10 cellular contexts compared by ENCODE assay signal in the genomic region with DNA sequence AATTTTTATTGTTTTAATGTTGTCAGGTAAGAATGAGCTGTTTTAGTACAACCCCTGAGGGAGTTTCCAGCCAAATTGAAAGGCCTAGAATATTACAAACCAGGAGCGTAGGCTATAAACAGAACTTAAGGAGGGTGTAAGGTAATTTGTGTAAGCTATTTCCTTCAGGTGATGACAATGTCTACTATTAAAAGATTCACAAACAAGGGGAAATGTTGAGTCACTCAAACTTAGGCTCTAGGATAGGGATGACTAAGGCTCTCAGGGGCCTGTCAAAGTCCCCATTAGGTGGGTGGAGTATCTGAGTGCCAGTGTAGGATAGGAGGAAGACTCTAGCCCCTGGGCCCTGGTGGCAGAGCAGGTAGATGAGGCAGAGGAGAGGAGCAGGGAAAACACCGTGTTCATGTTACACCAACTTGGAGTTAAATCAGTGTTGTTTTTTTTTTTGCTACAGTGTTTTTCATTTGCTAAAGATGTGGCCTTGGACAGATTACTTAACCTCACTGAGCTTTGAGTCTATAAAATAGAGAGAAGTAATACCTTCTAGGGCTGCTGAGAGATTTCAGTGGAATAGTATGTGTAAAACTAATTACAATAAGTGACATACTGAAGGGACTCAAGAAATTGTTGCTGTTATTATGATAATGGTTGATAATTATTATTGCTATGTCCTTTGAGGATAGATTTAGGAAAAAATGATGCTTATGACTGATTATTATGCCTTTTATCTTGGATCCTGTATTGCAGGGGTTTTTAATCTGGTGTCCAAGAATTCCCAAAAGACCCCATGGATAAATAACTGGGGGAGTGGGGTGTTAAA. TPM values are rescaled to one million over a fixed set of nuclear protein-coding genes. Genes with fewer than 3 reads are reported as not detected.
DNase-seq lines count a peak whose midpoint lies in the region; ATAC-seq and TF ChIP-seq lines count a peak whose summit lies in the region.
"Had no signal": no experiment of that assay in that cellular context is flagged by ENCODE, and none has a peak within 500 bp of the region (broad histone marks: within the 10 kb centered on the region; RNA-seq: fewer than 3 reads in every experiment).

No MANE protein-coding gene starts in this region.

- no peaks in the 10 kb centered on the region for H3K27me3 ChIP-seq in SJSA1 (replicated peaks)
- no peaks in the 10 kb centered on the region for H3K27me3 ChIP-seq in thoracic aorta (replicated peaks; ENCODE audit: insufficient read depth)
- no peaks in the 10 kb centered on the region for H3K27me3 ChIP-seq in effector memory CD4-positive, alpha-beta T cell (replicated peaks; ENCODE audit: control insufficient read depth, insufficient read depth, low read length, poor library complexity, severe bottlenecking)

- H3K4me1 ChIP-seq in SJSA1 (replicated peaks): peaks cover 46% of the 10 kb centered on the region
- peaks cover 15 to 35% of the 10 kb centered on the region in 2 donors for H3K4me1 ChIP-seq in thoracic aorta (ENCODE audit: control insufficient read depth in 1 of 2, low read depth in 2 of 2)
- no peaks in the 10 kb centered on the region for H3K4me1 ChIP-seq in effector memory CD4-positive, alpha-beta T cell (ENCODE audit: control insufficient read depth, insufficient read depth, low read length, poor library complexity, severe bottlenecking)

- H3K4me3 ChIP-seq in SJSA1 (no peak overlapping the region), thoracic aorta (no peak overlapping the region)
- H3K4me3 ChIP-seq in effector memory CD4-positive, alpha-beta T cell (ENCODE audit: insufficient read depth, low read depth, low read length, poor library complexity, severe bottlenecking): no peak overlapping the region

- H3K9me3 Mint-ChIP-seq in activated CD8-positive, alpha-beta memory T cell treated with anti-CD3 and anti-CD28 coated beads, Interleukin-2, amount 10 ng/mL, durations not matched to agents 7 days and 5 days (ENCODE audit: low read depth): no peaks in the 10 kb centered on the region

- no peak for TF ChIP-seq CTCF in thoracic aorta (IDR thresholded peaks at IDR 0.05)

- H3K4me1 Mint-ChIP-seq in activated CD8-positive, alpha-beta memory T cell treated with anti-CD3 and anti-CD28 coated beads, Interleukin-2, amount 10 ng/mL, durations not matched to agents 7 days and 5 days: no peaks in the 10 kb centered on the region

- H3K9me3 ChIP-seq in SJSA1 (replicated peaks): no peaks in the 10 kb centered on the region
- H3K9me3 ChIP-seq in thoracic aorta: no peaks in the 10 kb centered on the region
- no peaks in the 10 kb centered on the region for H3K9me3 ChIP-seq in effector memory CD4-positive, alpha-beta T cell (ENCODE audit: control insufficient read depth, low read length)

- H3K36me3 Mint-ChIP-seq in activated CD8-positive, alpha-beta memory T cell treated with anti-CD3 and anti-CD28 coated beads, Interleukin-2, amount 10 ng/mL, durations not matched to agents 7 days and 5 days: no peaks in the 10 kb centered on the region

- no peak for DNase-seq in activated CD8-positive, alpha-beta memory T cell treated with anti-CD3 and anti-CD28 coated beads, Interleukin-2, amount 10 ng/mL, durations not matched to agents 7 days and 5 days
- DNase-seq in activated CD8-positive, alpha-beta memory T cell treated with anti-CD3 and anti-CD28 coated beads for 24 hours: no peak
- DNase-seq in SJSA1 (ENCODE audit: low read depth in 1 of 2, low spot score in 2 of 2): peak in 1 of 2 experiments; percentile 46
- no peak for DNase-seq in left cardiac atrium
- no peak for DNase-seq in thoracic aorta (ENCODE audit: low spot score)
- no peak for DNase-seq in effector memory CD4-positive, alpha-beta T cell
- DNase-seq in cerebellar nuclear complex (lab: John Stamatoyannopoulos, UW): no peak
- DNase-seq in NCI-H1105 treated with DMSO at 0.1 percent for 48 hours (lab: John Stamatoyannopoulos, UW): no peak
- DNase-seq: hippocampal formation, NCI-H1417 treated with DMSO at 0.1 percent for 48 hours had no signal

- CTCF ChIA-PET in activated CD8-positive, alpha-beta memory T cell treated with anti-CD3 and anti-CD28 coated beads, Interleukin-2, amount 10 ng/mL, durations not matched to agents 7 days and 5 days (lab: Charles Lee): no interaction called here

- peak overlapping the region; percentile 33 for H3K27ac ChIP-seq in SJSA1
- peak overlapping the region in 1 of 2 donors; percentile 15 for H3K27ac ChIP-seq in thoracic aorta
- H3K27ac ChIP-seq in effector memory CD4-positive, alpha-beta T cell (ENCODE audit: insufficient read depth, low read length, poor library complexity, severe bottlenecking): no peak overlapping the region

- H3K27ac Mint-ChIP-seq in activated CD8-positive, alpha-beta memory T cell treated with anti-CD3 and anti-CD28 coated beads, Interleukin-2, amount 10 ng/mL, durations not matched to agents 7 days and 5 days: no peak overlapping the region

- peaks cover 4% of the 10 kb centered on the region for H3K27me3 Mint-ChIP-seq in activated CD8-positive, alpha-beta memory T cell treated with anti-CD3 and anti-CD28 coated beads, Interleukin-2, amount 10 ng/mL, durations not matched to agents 7 days and 5 days

- ATAC-seq in activated CD8-positive, alpha-beta memory T cell treated with anti-CD3 and anti-CD28 coated beads, Interleukin-2, amount 10 ng/mL, durations not matched to agents 7 days and 5 days: peak; percentile 45
- ATAC-seq in left cardiac atrium (peak; percentile 38 to 70), thoracic aorta (ENCODE audit: insufficient number of reproducible peaks, low FRiP score, low read depth) (peak; percentile 36)

- intact Hi-C loops in left cardiac atrium (cut with DNase I): no loop called here

- no peak overlapping the region for H3K4me3 Mint-ChIP-seq in activated CD8-positive, alpha-beta memory T cell treated with anti-CD3 and anti-CD28 coated beads, Interleukin-2, amount 10 ng/mL, durations not matched to agents 7 days and 5 days

- H3K36me3 ChIP-seq in SJSA1: peaks cover 32% of the 10 kb centered on the region
- H3K36me3 ChIP-seq in thoracic aorta: peaks cover 7% of the 10 kb centered on the region
- no peaks in the 10 kb centered on the region for H3K36me3 ChIP-seq in effector memory CD4-positive, alpha-beta T cell (ENCODE audit: control insufficient read depth, insufficient read depth, low read length)

RNA-seq across cellular contexts. Expression of a gene that starts 10.2 kb away (rescaled TPM):
- not detected for total RNA-seq in activated CD8-positive, alpha-beta memory T cell treated with anti-CD3 and anti-CD28 coated beads, Interleukin-2, amount 10 ng/mL, durations not matched to agents 7 days and 5 days
- total RNA-seq in SJSA1 (2014; rRNA removed; shearing (Covaris generic)): 117 and 140 TPM in 2 replicates
- 100 to 1,000 TPM; 125 to 194 TPM for total RNA-seq in left cardiac atrium
- 100 to 1,000 TPM; 227 to 342 TPM for total RNA-seq in thoracic aorta

RNA-seq across cellular contexts. Expression of a gene that starts 33.8 kb away (rescaled TPM):
- total RNA-seq in activated CD8-positive, alpha-beta memory T cell treated with anti-CD3 and anti-CD28 coated beads, Interleukin-2, amount 10 ng/mL, durations not matched to agents 7 days and 5 days: not detected
- total RNA-seq in SJSA1 (2014; rRNA removed; shearing (Covaris generic)): 2.4 and 10.4 TPM in 2 replicates
- total RNA-seq in left cardiac atrium: 10 to 100 TPM; 12.5 to 13.2 TPM
- total RNA-seq in thoracic aorta: 1 to 10 TPM; 1.9 to 4.9 TPM

Comparison
In these comparisons a context has a peak if more than half of its experiments do, and no peak if none do; other contexts are left out.
1. RNA of a gene that starts 10.2 kb away (total RNA-seq): 227 to 342 TPM in thoracic aorta, 125 to 194 TPM in left cardiac atrium and 117 to 140 TPM in SJSA1; not detected in activated CD8-positive, alpha-beta memory T cell treated with anti-CD3 and anti-CD28 coated beads, Interleukin-2, amount 10 ng/mL, durations not matched to agents 7 days and 5 days; every median in the first group is over 100 times any median in the second.
2. Peak in every context shown above with its lines, with median percentiles within 50 percentile points of each other: ATAC-seq.